1 cellular context compared by ENCODE assay signal in the genomic region with DNA sequence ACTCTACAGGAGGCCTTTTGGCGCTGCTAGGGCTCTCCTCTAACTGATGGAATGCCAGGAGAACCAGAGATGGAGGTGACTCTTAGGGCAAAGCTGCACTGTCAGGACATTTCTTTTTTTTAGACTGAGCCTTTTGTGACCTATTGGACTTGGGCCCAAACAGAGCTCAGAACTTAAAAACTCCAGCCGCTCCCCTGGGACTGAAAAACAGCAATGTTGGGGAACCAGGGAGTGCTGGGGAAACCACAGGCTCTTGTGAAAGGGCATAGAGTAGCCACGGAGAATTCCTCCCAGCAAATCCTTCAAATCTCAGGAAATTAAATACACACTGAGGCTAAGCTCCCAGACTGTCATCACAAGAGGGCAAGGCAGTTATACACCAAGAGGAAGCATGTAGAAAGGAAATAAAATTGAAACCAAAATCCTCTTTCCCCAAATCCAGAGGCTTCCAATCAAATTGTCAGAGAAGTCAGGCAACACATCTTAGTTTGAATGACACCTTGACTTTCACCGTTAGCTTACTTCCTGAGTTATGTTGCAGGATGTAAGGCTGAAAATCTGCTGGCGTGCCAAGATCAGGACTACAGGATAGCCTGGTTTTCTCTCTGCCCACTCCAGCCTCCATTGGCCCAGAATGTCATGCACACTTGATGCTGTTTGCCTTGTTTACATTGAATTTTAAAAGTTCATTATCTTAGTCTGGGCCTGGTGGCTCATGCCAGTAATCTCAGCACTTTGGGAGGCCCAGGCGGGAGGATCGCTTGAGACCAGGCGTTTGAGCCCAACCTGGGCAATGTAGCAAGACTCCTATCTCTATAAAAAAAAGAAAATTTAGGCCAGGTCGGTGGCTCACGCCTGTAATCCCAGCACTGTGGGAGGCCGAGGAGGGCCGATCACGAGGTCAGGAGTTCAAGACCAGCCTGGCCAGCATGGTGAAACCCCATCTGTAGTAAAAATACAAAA.
TF ChIP-seq lines count a peak whose summit lies in the region.

No MANE protein-coding gene starts in this region.

TF ChIP-seq in SK-N-SH treated with all-trans-retinoic acid at 6 μM for 48 hours, 23 proteins besides CTCF, POLR2A, EP300 and RAD21 (continued from another document):
- TF ChIP-seq, protein P1, sequence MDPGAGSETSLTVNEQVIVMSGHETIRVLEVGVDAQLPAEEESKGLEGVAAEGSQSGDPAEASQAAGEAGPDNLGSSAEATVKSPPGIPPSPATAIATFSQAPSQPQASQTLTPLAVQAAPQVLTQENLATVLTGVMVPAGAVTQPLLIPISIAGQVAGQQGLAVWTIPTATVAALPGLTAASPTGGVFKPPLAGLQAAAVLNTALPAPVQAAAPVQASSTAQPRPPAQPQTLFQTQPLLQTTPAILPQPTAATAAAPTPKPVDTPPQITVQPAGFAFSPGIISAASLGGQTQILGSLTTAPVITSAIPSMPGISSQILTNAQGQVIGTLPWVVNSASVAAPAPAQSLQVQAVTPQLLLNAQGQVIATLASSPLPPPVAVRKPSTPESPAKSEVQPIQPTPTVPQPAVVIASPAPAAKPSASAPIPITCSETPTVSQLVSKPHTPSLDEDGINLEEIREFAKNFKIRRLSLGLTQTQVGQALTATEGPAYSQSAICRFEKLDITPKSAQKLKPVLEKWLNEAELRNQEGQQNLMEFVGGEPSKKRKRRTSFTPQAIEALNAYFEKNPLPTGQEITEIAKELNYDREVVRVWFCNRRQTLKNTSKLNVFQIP (CRISPR knock-in tag; IDR thresholded peaks at IDR 0.05; ENCODE audit: borderline replicate concordance, low read depth) = no peak
- no peak for TF ChIP-seq TOX (CRISPR knock-in tag; IDR thresholded peaks at IDR 0.05; ENCODE audit: borderline replicate concordance)
- TF ChIP-seq, protein P2, sequence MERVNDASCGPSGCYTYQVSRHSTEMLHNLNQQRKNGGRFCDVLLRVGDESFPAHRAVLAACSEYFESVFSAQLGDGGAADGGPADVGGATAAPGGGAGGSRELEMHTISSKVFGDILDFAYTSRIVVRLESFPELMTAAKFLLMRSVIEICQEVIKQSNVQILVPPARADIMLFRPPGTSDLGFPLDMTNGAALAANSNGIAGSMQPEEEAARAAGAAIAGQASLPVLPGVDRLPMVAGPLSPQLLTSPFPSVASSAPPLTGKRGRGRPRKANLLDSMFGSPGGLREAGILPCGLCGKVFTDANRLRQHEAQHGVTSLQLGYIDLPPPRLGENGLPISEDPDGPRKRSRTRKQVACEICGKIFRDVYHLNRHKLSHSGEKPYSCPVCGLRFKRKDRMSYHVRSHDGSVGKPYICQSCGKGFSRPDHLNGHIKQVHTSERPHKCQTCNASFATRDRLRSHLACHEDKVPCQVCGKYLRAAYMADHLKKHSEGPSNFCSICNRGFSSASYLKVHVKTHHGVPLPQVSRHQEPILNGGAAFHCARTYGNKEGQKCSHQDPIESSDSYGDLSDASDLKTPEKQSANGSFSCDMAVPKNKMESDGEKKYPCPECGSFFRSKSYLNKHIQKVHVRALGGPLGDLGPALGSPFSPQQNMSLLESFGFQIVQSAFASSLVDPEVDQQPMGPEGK (CRISPR knock-in tag; IDR thresholded peaks at IDR 0.05; ENCODE audit: borderline replicate concordance) = no peak
- TF ChIP-seq ZNF565 (CRISPR knock-in tag; conservative IDR thresholded peaks at IDR 0.05; ENCODE audit: low read depth) = no peak
- TF ChIP-seq ESRRG (CRISPR knock-in tag; IDR thresholded peaks at IDR 0.05) = no peak
- TF ChIP-seq ISL1 (CRISPR knock-in tag; IDR thresholded peaks at IDR 0.05) = no peak
- TF ChIP-seq, protein P3, sequence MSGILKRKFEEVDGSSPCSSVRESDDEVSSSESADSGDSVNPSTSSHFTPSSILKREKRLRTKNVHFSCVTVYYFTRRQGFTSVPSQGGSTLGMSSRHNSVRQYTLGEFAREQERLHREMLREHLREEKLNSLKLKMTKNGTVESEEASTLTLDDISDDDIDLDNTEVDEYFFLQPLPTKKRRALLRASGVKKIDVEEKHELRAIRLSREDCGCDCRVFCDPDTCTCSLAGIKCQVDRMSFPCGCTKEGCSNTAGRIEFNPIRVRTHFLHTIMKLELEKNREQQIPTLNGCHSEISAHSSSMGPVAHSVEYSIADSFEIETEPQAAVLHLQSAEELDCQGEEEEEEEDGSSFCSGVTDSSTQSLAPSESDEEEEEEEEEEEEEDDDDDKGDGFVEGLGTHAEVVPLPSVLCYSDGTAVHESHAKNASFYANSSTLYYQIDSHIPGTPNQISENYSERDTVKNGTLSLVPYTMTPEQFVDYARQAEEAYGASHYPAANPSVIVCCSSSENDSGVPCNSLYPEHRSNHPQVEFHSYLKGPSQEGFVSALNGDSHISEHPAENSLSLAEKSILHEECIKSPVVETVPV (CRISPR knock-in tag; IDR thresholded peaks at IDR 0.05) = no peak
